In the genomic region with DNA sequence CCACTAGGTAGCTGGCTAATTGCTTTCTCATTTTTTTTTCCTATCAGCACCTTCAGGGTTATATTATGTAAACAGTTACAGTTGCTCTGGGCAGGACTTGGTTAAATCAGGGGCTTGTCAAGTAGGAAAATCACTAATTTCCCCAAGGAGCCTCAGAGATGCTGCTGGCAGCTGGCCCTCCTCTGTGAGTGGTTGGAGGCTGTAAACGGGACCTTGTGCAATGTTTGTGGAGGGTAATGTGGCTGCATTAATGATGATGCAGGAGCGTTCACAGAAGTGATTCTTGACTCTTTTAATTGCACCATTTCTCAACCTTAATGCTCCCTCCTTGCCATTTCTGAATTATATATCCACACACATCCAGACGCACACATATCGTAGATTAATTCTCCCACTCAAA, we compare ENCODE assay signal across 20 cellular contexts.
A peak's percentile ranks its signal among the peaks of the same experiment; 100 is the strongest.
DNase-seq lines count a peak whose midpoint lies in the region; ATAC-seq and TF ChIP-seq lines count a peak whose summit lies in the region.
"Had no signal": no experiment of that assay in that cellular context is flagged by ENCODE, and none has a peak within 500 bp of the region (broad histone marks: within the 10 kb centered on the region; RNA-seq: fewer than 3 reads in every experiment).

No MANE protein-coding gene starts in this region.

- CTCF ChIA-PET in Caco-2 (lab: Charles Lee) = no interaction called here
- CTCF ChIA-PET in CD8-positive, alpha-beta T cell (lab: Charles Lee) = no interaction called here

- H3K4me1 Mint-ChIP-seq in Caco-2 (ENCODE audit: low read depth, unreplicated experiment) = peaks cover 15% of the 10 kb centered on the region
- no peaks in the 10 kb centered on the region for H3K4me1 Mint-ChIP-seq in CD8-positive, alpha-beta T cell (ENCODE audit: low read depth)
- H3K4me1 Mint-ChIP-seq: CD8-positive, alpha-beta memory T cell had no signal

- WGBS in esophagus muscularis mucosa = 24% methylated on average over 4 of the region's 4 CpGs

- ATAC-seq in CD8-positive, alpha-beta T cell = no peak
- ATAC-seq: A549, HCT116 had no signal

- H3K9me3 ChIP-seq in Caco-2 (no peaks in the 10 kb centered on the region), esophagus muscularis mucosa (no peaks in the 10 kb centered on the region)
- no peaks in the 10 kb centered on the region for H3K9me3 ChIP-seq in CD8-positive, alpha-beta T cell (ENCODE audit: low read length)
- H3K9me3 ChIP-seq: A549; BLaER1 treated with 17β-estradiol and CSF1 and Interleukin-3, amounts not matched to agents 10 nM and 100 nM had no signal

- DNase-seq in DMS 273 (lab: John Stamatoyannopoulos, UW; ENCODE audit: unreplicated experiment) (peak; percentile 37), DMS 273 treated with DMSO at 0.1 percent for 48 hours (lab: John Stamatoyannopoulos, UW) (no peak), Caco-2 (no peak), left kidney (ENCODE audit: low read depth, low spot score) (peak; percentile 50), retina (peak; percentile 19), T1000 (lab: John Stamatoyannopoulos, UW) (no peak), esophagus muscularis mucosa (ENCODE audit: extremely low spot score) (no peak)
- no peak for DNase-seq in CD8-positive, alpha-beta T cell
- DNase-seq: CD8-positive, alpha-beta memory T cell; COR-L47; DMS79 treated with DMSO at 0.1 percent for 48 hours; GF-D8; GOT3; H7; HFFc6 had no signal

- TF ChIP-seq CTCF in Caco-2 (IDR thresholded peaks at IDR 0.05; ENCODE audit: insufficient read depth in 1 of 2, low read depth in 1 of 2, low read length in 1 of 2, severe bottlenecking in 1 of 2, unreplicated experiment in 1 of 2) (no peak), esophagus muscularis mucosa (IDR thresholded peaks at IDR 0.05) (no peak)
- TF ChIP-seq CTCF in CD8-positive, alpha-beta T cell (IDR thresholded peaks at IDR 0.05) = no peak

- H3K9me3 Mint-ChIP-seq in Caco-2 (ENCODE audit: unreplicated experiment) = no peaks in the 10 kb centered on the region
- H3K9me3 Mint-ChIP-seq in CD8-positive, alpha-beta T cell = no peaks in the 10 kb centered on the region

- H3K4me3 ChIP-seq in Caco-2 (ENCODE audit: low read depth, low read length) = no peak overlapping the region
- H3K4me3 ChIP-seq in CD8-positive, alpha-beta T cell (ENCODE audit: low read depth, low read length) = no peak overlapping the region
- H3K4me3 ChIP-seq in esophagus muscularis mucosa = no peak overlapping the region
- H3K4me3 ChIP-seq: A549; BLaER1 treated with 17β-estradiol and CSF1 and Interleukin-3, amounts not matched to agents 10 nM and 100 nM had no signal

- H3K4me3 Mint-ChIP-seq in Caco-2 (ENCODE audit: unreplicated experiment) = no peak overlapping the region
- H3K4me3 Mint-ChIP-seq in CD8-positive, alpha-beta T cell = no peak overlapping the region
- H3K4me3 Mint-ChIP-seq: CD8-positive, alpha-beta memory T cell; HFFc6 had no signal

- H3K27me3 Mint-ChIP-seq in Caco-2 (ENCODE audit: insufficient read depth, unreplicated experiment) = no peaks in the 10 kb centered on the region
- peaks cover 12% of the 10 kb centered on the region for H3K27me3 Mint-ChIP-seq in CD8-positive, alpha-beta T cell (ENCODE audit: low read depth)

- TF ChIP-seq EP300 in esophagus muscularis mucosa (IDR thresholded peaks at IDR 0.05) = no peak

- intact Hi-C loops in Caco-2 (cut with micrococcal nuclease; ENCODE audit: unreplicated experiment) (no loop called here), esophagus muscularis mucosa (cut with DNase I) (no loop called here)
- intact Hi-C loops in CD8-positive, alpha-beta T cell (cut with DNase I, micrococcal nuclease) = no loop called here

- H3K36me3 ChIP-seq in Caco-2 (ENCODE audit: control insufficient read depth, insufficient read depth, low read length) (no peaks in the 10 kb centered on the region), esophagus muscularis mucosa (no peaks in the 10 kb centered on the region)
- H3K36me3 ChIP-seq in CD8-positive, alpha-beta T cell (ENCODE audit: insufficient read depth, low read length) = no peaks in the 10 kb centered on the region
- H3K36me3 ChIP-seq: BLaER1 treated with 17β-estradiol and CSF1 and Interleukin-3, amounts not matched to agents 10 nM and 100 nM had no signal

- H3K27me3 ChIP-seq in Caco-2 (replicated peaks; ENCODE audit: control insufficient read depth, insufficient read depth, low read length) (no peaks in the 10 kb centered on the region), esophagus muscularis mucosa (peaks cover 0 to 21% (median 0%) of the 10 kb centered on the region in 4 donors)
- no peaks in the 10 kb centered on the region for H3K27me3 ChIP-seq in CD8-positive, alpha-beta T cell (ENCODE audit: insufficient read depth, low read length)
- H3K27me3 ChIP-seq: BLaER1 treated with 17β-estradiol and CSF1 and Interleukin-3, amounts not matched to agents 10 nM and 100 nM had no signal

- no peak for TF ChIP-seq POLR2A in esophagus muscularis mucosa (IDR thresholded peaks at IDR 0.05; ENCODE audit: low read depth)

- H3K27ac Mint-ChIP-seq in Caco-2 (ENCODE audit: unreplicated experiment) = peak overlapping the region; percentile 71
- H3K27ac Mint-ChIP-seq in CD8-positive, alpha-beta T cell = no peak overlapping the region
- H3K27ac Mint-ChIP-seq: CD8-positive, alpha-beta memory T cell; HFFc6 had no signal

- POLR2A ChIA-PET in Caco-2 (lab: Charles Lee) = no interaction called here
- POLR2A ChIA-PET in CD8-positive, alpha-beta T cell (lab: Charles Lee) = no interaction called here

- BruUV-seq in Caco-2 (replicated peaks; lab: Mats Ljungman, UMichigan) = no TSS peak

- no peak overlapping the region for H3K27ac ChIP-seq in CD8-positive, alpha-beta T cell (ENCODE audit: low read depth, low read length)
- no peak overlapping the region for H3K27ac ChIP-seq in esophagus muscularis mucosa (replicated peaks in 1 of 4)
- H3K27ac ChIP-seq: 22Rv1; A549; BLaER1 treated with 17β-estradiol and CSF1 and Interleukin-3, amounts not matched to agents 10 nM and 100 nM; HL-60 had no signal

- H3K4me1 ChIP-seq in Caco-2 (peaks cover 4% of the 10 kb centered on the region), esophagus muscularis mucosa (no peaks in the 10 kb centered on the region)
- H3K4me1 ChIP-seq in CD8-positive, alpha-beta T cell (ENCODE audit: insufficient read depth, low read length) = no peaks in the 10 kb centered on the region
- H3K4me1 ChIP-seq: A549 had no signal

- no peaks in the 10 kb centered on the region for H3K36me3 Mint-ChIP-seq in Caco-2 (ENCODE audit: insufficient read depth, unreplicated experiment)
- H3K36me3 Mint-ChIP-seq in CD8-positive, alpha-beta T cell = no peaks in the 10 kb centered on the region
- H3K36me3 Mint-ChIP-seq: CD8-positive, alpha-beta memory T cell had no signal

Comparison
In these comparisons a context has a peak if more than half of its experiments do, and no peak if none do; other contexts are left out.
1. DNase-seq: peak in DMS 273 (single experiment), left kidney (single experiment) and retina (single experiment); none in DMS 273 treated with DMSO at 0.1 percent for 48 hours (single experiment), Caco-2 (0 of 2), CD8-positive, alpha-beta T cell (0 of 7), T1000 (single experiment) and esophagus muscularis mucosa (single experiment).